11 cellular contexts compared by ENCODE assay signal in genomic region chr4:113248320-113248719, GRCh38.
DNase-seq lines count a peak whose midpoint lies in the region; ATAC-seq and TF ChIP-seq lines count a peak whose summit lies in the region.
"Had no signal": no experiment of that assay in that cellular context is flagged by ENCODE, and none has a peak within 500 bp of the region (broad histone marks: within the 10 kb centered on the region; RNA-seq: fewer than 3 reads in every experiment).

No MANE protein-coding gene starts in this region.

- TF ChIP-seq RAD21 in Ishikawa (IDR thresholded peaks at IDR 0.05; ENCODE audit: low read depth) = peak; percentile 69

- TF ChIP-seq POLR2A in spleen (IDR thresholded peaks at IDR 0.05) = no peak

- no peak for TF ChIP-seq EP300 in Ishikawa (IDR thresholded peaks at IDR 0.05; ENCODE audit: borderline replicate concordance)

- no peaks in the 10 kb centered on the region for H3K4me1 ChIP-seq in psoas muscle
- no peaks in the 10 kb centered on the region for H3K4me1 ChIP-seq in spleen
- H3K4me1 ChIP-seq: esophagus squamous epithelium, prostate gland had no signal

- 91 to 95% (median 92%) methylated on average over 5 of the region's 5 CpGs for WGBS in psoas muscle, 3 donors
- 77 to 87% (median 85%) methylated on average over 5 of the region's 5 CpGs for WGBS in spleen, 5 donors

- H3K9me3 ChIP-seq in psoas muscle (no peaks in the 10 kb centered on the region), spleen (peaks cover 0 to 5% (median 0%) of the 10 kb centered on the region in 8 donors)
- H3K9me3 ChIP-seq: esophagus squamous epithelium, prostate gland had no signal

- peak in 1 of 4 donors; percentile 67 for ATAC-seq in psoas muscle
- ATAC-seq in HG03025 (IDR thresholded peaks at IDR 0.05; ENCODE audit: low FRiP score, unreplicated experiment) = no peak

- H3K27me3 ChIP-seq in psoas muscle (ENCODE audit: insufficient read depth in 3 of 3, low read length in 2 of 3) = no peaks in the 10 kb centered on the region
- H3K27me3 ChIP-seq in spleen (replicated peaks in 1 of 7) = no peaks in the 10 kb centered on the region
- H3K27me3 ChIP-seq: esophagus squamous epithelium had no signal

- H3K4me3 ChIP-seq in cardiac fibroblast (replicated peaks in 1 of 2; ENCODE audit: low read depth in 2 of 2, low read length in 2 of 2) (no peak overlapping the region), psoas muscle (no peak overlapping the region), spleen (no peak overlapping the region)
- H3K4me3 ChIP-seq: esophagus squamous epithelium, prostate gland had no signal

- H3K36me3 ChIP-seq in psoas muscle (ENCODE audit: insufficient read depth in 1 of 2, low read depth in 1 of 2) (peaks cover 0 to 18% of the 10 kb centered on the region in 2 donors), spleen (no peaks in the 10 kb centered on the region)
- H3K36me3 ChIP-seq: esophagus squamous epithelium, prostate gland had no signal

- DNase-seq in NCI-H82 (lab: John Stamatoyannopoulos, UW) = peak; percentile 39
- no peak for DNase-seq in NCI-H82 treated with DMSO at 0.1 percent for 48 hours (lab: John Stamatoyannopoulos, UW; ENCODE audit: unreplicated experiment)
- DNase-seq in cardiac fibroblast (ENCODE audit: low read depth in 2 of 2) = no peak
- DNase-seq in psoas muscle = peak in 1 of 2 donors; percentile 48
- DNase-seq in D341Med (ENCODE audit: low spot score) = no peak
- no peak for DNase-seq in spleen
- DNase-seq: cerebellar nuclear complex, esophagus squamous epithelium had no signal

- peak; percentile 14 for TF ChIP-seq CTCF in cardiac fibroblast (IDR thresholded peaks at IDR 0.05; ENCODE audit: low read depth, low read length)
- TF ChIP-seq CTCF in psoas muscle (IDR thresholded peaks at IDR 0.05) = peak; percentile 25
- no peak for TF ChIP-seq CTCF in spleen (IDR thresholded peaks at IDR 0.05 in 8 of 11, conservative IDR thresholded peaks at IDR 0.05 in 3 of 11)

- intact Hi-C loops in psoas muscle (cut with DNase I) (loop anchor here (10.0 kb wide), 1 partner anchor 144 kb away; no protein-coding TSS in a partner anchor), spleen (cut with DNase I; ENCODE audit: low total_unique reads) (no loop called here)

- H3K27ac ChIP-seq in psoas muscle (no peak overlapping the region), spleen (no peak overlapping the region)
- H3K27ac ChIP-seq: esophagus squamous epithelium, prostate gland had no signal

TF ChIP-seq in Ishikawa, 13 proteins besides CTCF, POLR2A, EP300 and RAD21:
- TF ChIP-seq TCF12 (IDR thresholded peaks at IDR 0.05; ENCODE audit: low read depth) (no peak), NFIC (IDR thresholded peaks at IDR 0.05) (no peak), ZBTB7A (IDR thresholded peaks at IDR 0.05; ENCODE audit: low read depth) (no peak), YY1 (IDR thresholded peaks at IDR 0.05; ENCODE audit: low read depth) (no peak), CEBPB (IDR thresholded peaks at IDR 0.05) (no peak)
TF ChIP-seq in Ishikawa: peak in this region for 0.

Comparison
In these comparisons a context has a peak if more than half of its experiments do, and no peak if none do; other contexts are left out.
1. CTCF ChIP-seq: peak in cardiac fibroblast (single experiment) and psoas muscle (single experiment); none in spleen (0 of 11).